ENCODE assay signal across 12 cellular contexts in the genomic region with DNA sequence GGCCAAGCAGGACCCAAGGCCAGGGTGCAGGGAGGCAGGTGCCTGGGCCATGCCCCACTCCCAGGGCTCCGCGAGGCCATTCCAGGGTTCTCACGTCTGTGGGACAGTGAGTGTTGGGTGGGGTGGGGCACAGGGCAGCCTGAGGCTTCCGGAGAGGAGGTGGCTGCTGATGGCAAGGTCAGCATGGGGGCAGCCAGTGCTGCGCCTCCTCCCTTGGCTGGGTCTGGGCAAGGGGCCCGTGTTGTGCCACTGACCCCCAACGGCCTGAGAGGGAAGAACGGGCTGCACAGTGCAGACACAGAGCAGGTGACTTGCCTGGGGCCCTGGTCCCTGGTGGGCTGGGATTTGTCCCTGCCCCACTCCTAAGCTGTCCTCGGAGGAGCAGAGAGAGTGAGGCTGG.
A peak's percentile ranks its signal among the peaks of the same experiment; 100 is the strongest.
DNase-seq lines count a peak whose midpoint lies in the region; ATAC-seq, FAIRE-seq and TF ChIP-seq lines count a peak whose summit lies in the region.
"Had no signal": no experiment of that assay in that cellular context is flagged by ENCODE, and none has a peak within 500 bp of the region (broad histone marks: within the 10 kb centered on the region; RNA-seq: fewer than 3 reads in every experiment).

No MANE protein-coding gene starts in this region.

- H3K27me3 Mint-ChIP-seq in GM23338 (ENCODE audit: insufficient read depth, low read depth, poor library complexity) = peaks cover 9% of the 10 kb centered on the region
- H3K27me3 Mint-ChIP-seq in T-cell = no peaks in the 10 kb centered on the region
- H3K27me3 Mint-ChIP-seq in Calu3 (ENCODE audit: unreplicated experiment) = no peaks in the 10 kb centered on the region
- H3K27me3 Mint-ChIP-seq in activated T-helper 2 cell treated with anti-CD3 and anti-CD28 coated beads, Interferon-gamma antibody, Interleukin-2, Interleukin-4, amounts not matched to agents 10 μg/mL and 5 μg/mL and 100 μg/mL, durations not matched to agents 14 hours and 24 hours and 36 hours (ENCODE audit: low read depth) = peaks cover 4% of the 10 kb centered on the region

- no peaks in the 10 kb centered on the region for H4K20me1 ChIP-seq in GM23338 (replicated peaks; ENCODE audit: insufficient read depth)

- no TSS peak for BruUV-seq in Calu3 (replicated peaks; lab: Mats Ljungman, UMichigan)

- TF ChIP-seq CTCF in GM23338 (conservative IDR thresholded peaks at IDR 0.05; ENCODE audit: low read depth in 2 of 2) (0 out of 4 replicates have a peak, but pooled peaks of 1 of the 2 experiments have one; percentile 3), Calu3 (IDR thresholded peaks at IDR 0.05; ENCODE audit: unreplicated experiment) (no peak), colonic mucosa (IDR thresholded peaks at IDR 0.05) (no peak), pancreas (IDR thresholded peaks at IDR 0.05) (no peak)

- H3K4me3 Mint-ChIP-seq in GM23338 (no peak overlapping the region), T-cell (peak overlapping the region in 2 of 3 donors; percentile 17 to 75), Calu3 (ENCODE audit: low read depth, unreplicated experiment) (no peak overlapping the region)
- no peak overlapping the region for H3K4me3 Mint-ChIP-seq in activated T-helper 2 cell treated with anti-CD3 and anti-CD28 coated beads, Interferon-gamma antibody, Interleukin-2, Interleukin-4, amounts not matched to agents 10 μg/mL and 5 μg/mL and 100 μg/mL, durations not matched to agents 14 hours and 24 hours and 36 hours (ENCODE audit: low read depth)

- no peak for ATAC-seq in GM23338
- no peak for ATAC-seq in T-cell (replicated peaks in 1 of 4)
- ATAC-seq in left ventricle myocardium superior = peak; percentile 3
- no peak for ATAC-seq in pancreas

- POLR2A ChIA-PET in T-cell (lab: Charles Lee) = no interaction called here

- H3K27ac ChIP-seq in GM23338 (ENCODE audit: low read depth) (no peak overlapping the region), temporal lobe (ENCODE audit: low read depth, low read length) (peak overlapping the region; percentile 94), colonic mucosa (no peak overlapping the region), pancreas (no peak overlapping the region)

- H3K36me3 Mint-ChIP-seq in GM23338 (ENCODE audit: low read depth) (no peaks in the 10 kb centered on the region; the same call in 2 of the 3 replicates), T-cell (peaks cover 6% of the 10 kb centered on the region), Calu3 (ENCODE audit: insufficient read depth, unreplicated experiment) (peaks cover 20% of the 10 kb centered on the region)
- H3K36me3 Mint-ChIP-seq in activated T-helper 2 cell treated with anti-CD3 and anti-CD28 coated beads, Interferon-gamma antibody, Interleukin-2, Interleukin-4, amounts not matched to agents 10 μg/mL and 5 μg/mL and 100 μg/mL, durations not matched to agents 14 hours and 24 hours and 36 hours (ENCODE audit: low read depth) = peaks cover 10% of the 10 kb centered on the region

- H3K9me3 ChIP-seq in colonic mucosa (no peaks in the 10 kb centered on the region), pancreas (no peaks in the 10 kb centered on the region)

- 85 to 95% methylated on average over 9 of the region's 9 CpGs for WGBS in pancreas, 2 donors

- H3K9me2 ChIP-seq in GM23338 (ENCODE audit: insufficient read depth) = no peaks in the 10 kb centered on the region

- H3K36me3 ChIP-seq in GM23338 (ENCODE audit: insufficient read depth) (no peaks in the 10 kb centered on the region), colonic mucosa (no peaks in the 10 kb centered on the region), pancreas (no peaks in the 10 kb centered on the region)

- H3K4me1 ChIP-seq in GM23338 (ENCODE audit: insufficient read depth) (no peaks in the 10 kb centered on the region), colonic mucosa (peaks cover 9% of the 10 kb centered on the region), pancreas (peaks cover 11 to 16% (median 13%) of the 10 kb centered on the region in 3 donors)

- H3K4me3 ChIP-seq in GM23338 (no peak overlapping the region), colonic mucosa (no peak overlapping the region), pancreas (no peak overlapping the region)
- H3K4me3 ChIP-seq: smooth muscle cell had no signal

- H3K9me3 Mint-ChIP-seq in GM23338 = no peaks in the 10 kb centered on the region
- H3K9me3 Mint-ChIP-seq in T-cell = no peaks in the 10 kb centered on the region
- no peaks in the 10 kb centered on the region for H3K9me3 Mint-ChIP-seq in Calu3 (ENCODE audit: low read depth, unreplicated experiment)
- H3K9me3 Mint-ChIP-seq in activated T-helper 2 cell treated with anti-CD3 and anti-CD28 coated beads, Interferon-gamma antibody, Interleukin-2, Interleukin-4, amounts not matched to agents 10 μg/mL and 5 μg/mL and 100 μg/mL, durations not matched to agents 14 hours and 24 hours and 36 hours = no peaks in the 10 kb centered on the region

- intact Hi-C loops in left ventricle myocardium superior (cut with micrococcal nuclease) = no loop called here
- intact Hi-C loops in Calu3 (cut with micrococcal nuclease; ENCODE audit: unreplicated experiment) = no loop called here
- intact Hi-C loops in colonic mucosa (cut with DNase I) = no loop called here
- intact Hi-C loops in activated T-helper 2 cell treated with anti-CD3 and anti-CD28 coated beads, Interferon-gamma antibody, Interleukin-2, Interleukin-4, amounts not matched to agents 10 μg/mL and 5 μg/mL and 100 μg/mL, durations not matched to agents 14 hours and 24 hours and 36 hours (cut with micrococcal nuclease) = loop anchor here (5.0 kb wide), 1 partner anchor 34 kb away; no protein-coding TSS in a partner anchor
- intact Hi-C loops in pancreas (cut with DNase I) = no loop called here

- no peak overlapping the region for H3K4me2 ChIP-seq in GM23338

- no peaks in the 10 kb centered on the region for H3K79me2 ChIP-seq in GM23338 (replicated peaks; ENCODE audit: insufficient read depth)

- H3K9ac ChIP-seq in colonic mucosa (ENCODE audit: low read depth in 2 of 2, low read length in 2 of 2) = no peak overlapping the region

- no peak for FAIRE-seq in pancreas (lab: Jason Lieb, UNC)
- FAIRE-seq: TTC549 had no signal

- no peak overlapping the region for H2AFZ ChIP-seq in GM23338

- no peaks in the 10 kb centered on the region for H3F3A ChIP-seq in GM23338 (replicated peaks; ENCODE audit: low read depth)

- CTCF ChIA-PET in T-cell (lab: Charles Lee) = no interaction called here
- CTCF ChIA-PET in Calu3 (lab: Charles Lee) = no interaction called here

- H3K27me3 ChIP-seq in GM23338 (ENCODE audit: insufficient read depth) (no peaks in the 10 kb centered on the region), colonic mucosa (no peaks in the 10 kb centered on the region), pancreas (no peaks in the 10 kb centered on the region)

- H3K4me1 Mint-ChIP-seq in GM23338 = peaks cover 16% of the 10 kb centered on the region
- peaks cover 35 to 49% (median 42%) of the 10 kb centered on the region in 3 donors for H3K4me1 Mint-ChIP-seq in T-cell
- peaks cover 27% of the 10 kb centered on the region for H3K4me1 Mint-ChIP-seq in Calu3 (ENCODE audit: low read depth, unreplicated experiment)
- peaks cover 29% of the 10 kb centered on the region for H3K4me1 Mint-ChIP-seq in activated T-helper 2 cell treated with anti-CD3 and anti-CD28 coated beads, Interferon-gamma antibody, Interleukin-2, Interleukin-4, amounts not matched to agents 10 μg/mL and 5 μg/mL and 100 μg/mL, durations not matched to agents 14 hours and 24 hours and 36 hours (ENCODE audit: low read depth)

- H3K27ac Mint-ChIP-seq in GM23338 (peak overlapping the region; percentile 88; the same call in 1 of the 2 replicates), T-cell (no peak overlapping the region), Calu3 (ENCODE audit: unreplicated experiment) (no peak overlapping the region)
- H3K27ac Mint-ChIP-seq in activated T-helper 2 cell treated with anti-CD3 and anti-CD28 coated beads, Interferon-gamma antibody, Interleukin-2, Interleukin-4, amounts not matched to agents 10 μg/mL and 5 μg/mL and 100 μg/mL, durations not matched to agents 14 hours and 24 hours and 36 hours = no peak overlapping the region

- DNase-seq in GM23338 (ENCODE audit: low spot score) (no peak), T-cell (no peak), left ventricle myocardium superior (peak; percentile 75), Calu3 (no peak), colonic mucosa (no peak), pancreas (no peak)
- no peak for DNase-seq in activated T-helper 2 cell treated with anti-CD3 and anti-CD28 coated beads, Interferon-gamma antibody, Interleukin-2, Interleukin-4, amounts not matched to agents 10 μg/mL and 5 μg/mL and 100 μg/mL, durations not matched to agents 14 hours and 24 hours and 36 hours (ENCODE audit: low spot score)
- DNase-seq: aorta, NCI-H187 had no signal

TF ChIP-seq in GM23338, 12 proteins besides CTCF, POLR2A, EP300 and RAD21 (continues in another document):
- TF ChIP-seq POLR2AphosphoS5 (IDR thresholded peaks at IDR 0.05; ENCODE audit: low read depth) = no peak
- TF ChIP-seq CREB1 (CRISPR knock-in tag; IDR thresholded peaks at IDR 0.05; ENCODE audit: low read depth) = no peak
- TF ChIP-seq JUNB (IDR thresholded peaks at IDR 0.05; ENCODE audit: unreplicated experiment) = no peak
- no peak for TF ChIP-seq EZH2 (IDR thresholded peaks at IDR 0.05; ENCODE audit: low read depth, unreplicated experiment)

Comparison
In these comparisons a context has a peak if more than half of its experiments do, and no peak if none do; other contexts are left out.
1. H3K4me3 Mint-ChIP-seq: peak in T-cell (2 of 3); none in GM23338 (single experiment), Calu3 (single experiment) and activated T-helper 2 cell treated with anti-CD3 and anti-CD28 coated beads, Interferon-gamma antibody, Interleukin-2, Interleukin-4, amounts not matched to agents 10 μg/mL and 5 μg/mL and 100 μg/mL, durations not matched to agents 14 hours and 24 hours and 36 hours (single experiment).